ENCODE assay signal across 15 cellular contexts in the genomic region with DNA sequence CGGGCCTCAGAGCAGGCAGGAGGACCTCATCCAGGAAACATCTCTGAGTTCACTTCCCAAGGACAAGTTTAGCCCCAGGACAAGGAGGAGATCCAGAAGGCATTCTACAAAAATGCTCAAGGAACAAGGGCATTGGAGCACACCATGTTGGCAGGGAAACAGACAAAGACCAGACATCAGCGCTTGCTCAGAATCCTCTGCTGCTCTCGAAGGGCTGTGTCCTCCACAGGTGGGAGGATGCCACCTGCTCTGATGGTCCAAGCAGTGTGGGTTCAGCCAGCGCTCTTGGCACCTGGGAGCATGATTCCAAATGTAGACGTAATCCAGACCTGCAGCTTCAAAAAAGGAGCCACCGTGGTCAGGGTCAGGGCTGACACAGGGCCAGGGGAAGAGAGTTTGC.
"Had no signal": no experiment of that assay in that cellular context is flagged by ENCODE, and none has a peak within 500 bp of the region (broad histone marks: within the 10 kb centered on the region; RNA-seq: fewer than 3 reads in every experiment).

No MANE protein-coding gene starts in this region.

- DNase-seq: dermis blood vessel endothelial cell; effector CD4-positive, alpha-beta T cell; effector memory CD4-positive, alpha-beta T cell; foreskin keratinocyte; heart left ventricle; hippocampal formation; immature natural killer cell; left cardiac atrium; left lung; left ventricle myocardium superior; lower lobe of right lung; mesenchymal stem cell; mucosa of descending colon; naive B cell; naive thymus-derived CD8-positive, alpha-beta T cell had no signal
